Comparison of ENCODE assay signal across 17 cellular contexts in the genomic region with DNA sequence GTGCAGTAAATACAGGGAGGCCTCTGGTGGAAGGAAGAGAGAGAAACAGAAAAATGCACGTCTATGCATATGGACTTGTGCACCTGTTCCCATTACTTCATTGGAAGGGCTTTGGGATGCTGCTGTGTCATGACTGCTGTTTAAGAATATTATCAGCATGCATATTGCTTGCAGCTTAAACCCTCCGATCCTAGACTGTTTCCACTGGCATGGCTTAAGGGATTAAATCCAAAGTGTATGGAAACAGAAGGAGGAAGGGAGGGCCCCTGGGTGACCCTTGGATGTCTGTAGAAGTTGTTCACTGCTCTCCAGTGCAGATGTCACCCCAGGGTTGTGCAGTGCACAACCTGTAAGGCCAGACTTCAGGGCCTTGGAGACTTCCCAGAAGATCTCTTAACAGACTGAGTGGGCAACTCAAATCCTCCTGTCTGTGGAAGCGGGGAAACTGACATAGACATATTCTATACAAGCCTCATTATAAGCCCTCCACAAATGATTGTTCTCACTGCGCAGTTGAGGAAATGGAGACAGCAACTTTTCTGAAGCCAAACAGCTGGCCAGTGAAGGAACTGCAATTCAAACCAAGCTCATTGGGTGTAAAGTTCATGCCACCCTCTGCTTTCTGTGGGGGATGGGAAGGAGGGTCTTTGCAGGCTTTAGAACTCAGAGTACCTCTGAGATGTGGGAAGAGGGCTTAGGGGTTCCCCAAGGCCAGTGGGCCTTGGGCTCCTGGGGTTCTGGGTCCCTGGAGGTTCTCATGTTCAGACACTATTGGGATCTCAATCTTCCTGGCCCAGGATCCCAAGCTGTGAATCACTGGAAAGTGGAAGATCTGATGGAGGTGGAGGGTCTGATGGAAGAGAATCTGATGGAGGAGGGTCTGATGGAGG.
A peak's percentile ranks its signal among the peaks of the same experiment; 100 is the strongest.
DNase-seq lines count a peak whose midpoint lies in the region; FAIRE-seq and TF ChIP-seq lines count a peak whose summit lies in the region.
"Had no signal": no experiment of that assay in that cellular context is flagged by ENCODE, and none has a peak within 500 bp of the region (broad histone marks: within the 10 kb centered on the region; RNA-seq: fewer than 3 reads in every experiment).

No MANE protein-coding gene starts in this region.

- H3K4me1 ChIP-seq in Loucy (ENCODE audit: insufficient read depth, low read length, poor library complexity, severe bottlenecking), result peaks cover 20% of the 10 kb centered on the region
- H3K4me1 ChIP-seq: tibial nerve had no signal

- H3K27me3 ChIP-seq in Loucy (ENCODE audit: insufficient read depth, low read length, poor library complexity, severe bottlenecking) (no peaks in the 10 kb centered on the region), WERI-Rb-1 (ENCODE audit: insufficient read depth, low read depth, severe bottlenecking) (no peaks in the 10 kb centered on the region)
- H3K27me3 ChIP-seq: neural progenitor cell, tibial nerve had no signal

- H3K9me2 ChIP-seq in Loucy (replicated peaks; ENCODE audit: low read depth, low read length), result no peaks in the 10 kb centered on the region

- in situ Hi-C loops in GM13976 (cut with MboI; ENCODE audit: low sequenced_read_pairs, unreplicated experiment), result no loop called here

- no peaks in the 10 kb centered on the region for H3F3A ChIP-seq in Loucy (ENCODE audit: low read depth)

- intact Hi-C loops in posterior vena cava (cut with DNase I), result loop anchor here (5.0 to 10.0 kb wide), 4 partner anchors 112 to 310 kb away; no protein-coding TSS in a partner anchor

- TF ChIP-seq CTCF in D721Med (IDR thresholded peaks at IDR 0.05; ENCODE audit: insufficient read depth, missing control alignments), result no peak
- no peak for TF ChIP-seq CTCF in Loucy (conservative IDR thresholded peaks at IDR 0.05; ENCODE audit: low read length)
- TF ChIP-seq CTCF in WERI-Rb-1 (IDR thresholded peaks at IDR 0.05; ENCODE audit: low read depth, low read length), result no peak
- no peak for TF ChIP-seq CTCF in GM13976 (IDR thresholded peaks at IDR 0.05; ENCODE audit: borderline replicate concordance, control extremely low read depth, extremely low read depth, insufficient read depth, missing control alignments)

- H4K20me1 ChIP-seq in Loucy (ENCODE audit: insufficient read depth, low read length, poor library complexity, severe bottlenecking), result no peaks in the 10 kb centered on the region

- peak; percentile 94 for FAIRE-seq in D721Med (lab: Jason Lieb, UNC)

- H3K9me3 ChIP-seq in Loucy (ENCODE audit: insufficient read depth, low read depth, low read length) (no peaks in the 10 kb centered on the region), WERI-Rb-1 (ENCODE audit: severe bottlenecking) (no peaks in the 10 kb centered on the region)
- H3K9me3 ChIP-seq: esophagus squamous epithelium, gastroesophageal sphincter, tibial nerve had no signal

- H3K4me2 ChIP-seq in Loucy (ENCODE audit: low read depth, low read length, poor library complexity, severe bottlenecking), result no peak overlapping the region
- H3K4me2 ChIP-seq: GM23338 had no signal

- peak; percentile 84 for DNase-seq in D721Med (ENCODE audit: insufficient read length, low spot score)
- DNase-seq in WERI-Rb-1, result peak; percentile 88
- peak; percentile 12 for DNase-seq in posterior vena cava (ENCODE audit: low spot score)
- DNase-seq in GM13976 (ENCODE audit: low spot score), result no peak
- DNase-seq in stimulated activated CD4-positive, alpha-beta T cell treated with anti-CD3 and anti-CD28 coated beads, Interleukin-2, amount 100 ng/mL, for 24 hours, result no peak
- DNase-seq in NOMO-1 treated with DMSO at 0.1 percent for 48 hours (lab: John Stamatoyannopoulos, UW; ENCODE audit: unreplicated experiment), result no peak
- DNase-seq: esophagus squamous epithelium, NCI-H2081 treated with DMSO at 0.1 percent for 48 hours, NCI-H446 treated with DMSO at 0.1 percent for 48 hours, Right ventricle myocardium superior had no signal

- no peak overlapping the region for H2AFZ ChIP-seq in Loucy (ENCODE audit: low read length)

- H3K4me3 ChIP-seq in Loucy (ENCODE audit: low read length, poor library complexity, severe bottlenecking) (no peak overlapping the region), WERI-Rb-1 (ENCODE audit: low read depth, low read length) (no peak overlapping the region)
- H3K4me3 ChIP-seq: esophagus squamous epithelium, gastroesophageal sphincter, GM23338, neural progenitor cell, skin epidermis, tibial nerve had no signal

- H3K9ac ChIP-seq in Loucy (ENCODE audit: low read depth, low read length, poor library complexity, severe bottlenecking), result peak overlapping the region; percentile 49
- H3K9ac ChIP-seq: neural progenitor cell had no signal

- H3K36me3 ChIP-seq in Loucy (ENCODE audit: insufficient read depth, low read length) (no peaks in the 10 kb centered on the region), WERI-Rb-1 (no peaks in the 10 kb centered on the region)
- H3K36me3 ChIP-seq: brain microvascular endothelial cell, esophagus squamous epithelium, gastroesophageal sphincter, neural progenitor cell, tibial nerve had no signal

- H3K27ac ChIP-seq in WERI-Rb-1, result peak overlapping the region; percentile 5; the same call in 1 of the 2 replicates
- H3K27ac ChIP-seq: brain microvascular endothelial cell, esophagus squamous epithelium, gastroesophageal sphincter, neural progenitor cell, skin epidermis, tibial nerve had no signal

- no peaks in the 10 kb centered on the region for H3K79me2 ChIP-seq in Loucy (ENCODE audit: insufficient read depth, low read length)

Comparison
In these comparisons a context has a peak if more than half of its experiments do, and no peak if none do; other contexts are left out.
1. DNase-seq: peak in D721Med (single experiment), WERI-Rb-1 (single experiment) and posterior vena cava (single experiment); none in GM13976 (single experiment), stimulated activated CD4-positive, alpha-beta T cell treated with anti-CD3 and anti-CD28 coated beads, Interleukin-2, amount 100 ng/mL, for 24 hours (0 of 2) and NOMO-1 treated with DMSO at 0.1 percent for 48 hours (single experiment).